In the genomic region with DNA sequence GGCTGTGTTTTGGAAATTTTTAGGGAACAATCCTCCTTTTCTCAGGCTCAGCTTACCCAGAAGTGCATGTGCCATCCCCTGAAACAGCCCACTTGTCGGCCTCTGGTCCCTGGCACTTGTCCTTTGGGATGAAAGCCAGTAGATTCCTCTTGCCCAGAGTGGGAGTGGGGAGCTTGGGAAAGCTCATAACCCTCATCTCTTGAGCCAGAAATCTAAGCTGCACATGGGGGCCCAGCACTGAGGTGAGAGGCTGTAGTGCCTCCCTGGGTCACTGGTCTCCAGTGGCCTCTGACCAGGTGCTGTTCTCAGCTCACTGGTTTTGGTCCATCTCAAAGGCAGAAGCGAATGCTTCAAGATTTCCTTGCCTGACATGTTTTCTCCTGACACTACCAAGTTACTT, we compare ENCODE assay signal across 2 cellular contexts.
TF ChIP-seq lines count a peak whose summit lies in the region.

No MANE protein-coding gene starts in this region.

TF ChIP-seq in SK-N-SH, 30 proteins besides CTCF, POLR2A, EP300 and RAD21 (continued from another document):
- TF ChIP-seq, protein P1, sequence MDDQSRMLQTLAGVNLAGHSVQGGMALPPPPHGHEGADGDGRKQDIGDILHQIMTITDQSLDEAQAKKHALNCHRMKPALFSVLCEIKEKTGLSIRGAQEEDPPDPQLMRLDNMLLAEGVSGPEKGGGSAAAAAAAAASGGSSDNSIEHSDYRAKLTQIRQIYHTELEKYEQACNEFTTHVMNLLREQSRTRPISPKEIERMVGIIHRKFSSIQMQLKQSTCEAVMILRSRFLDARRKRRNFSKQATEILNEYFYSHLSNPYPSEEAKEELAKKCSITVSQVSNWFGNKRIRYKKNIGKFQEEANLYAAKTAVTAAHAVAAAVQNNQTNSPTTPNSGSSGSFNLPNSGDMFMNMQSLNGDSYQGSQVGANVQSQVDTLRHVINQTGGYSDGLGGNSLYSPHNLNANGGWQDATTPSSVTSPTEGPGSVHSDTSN (IDR thresholded peaks at IDR 0.05) = no peak
- TF ChIP-seq TEAD4 (IDR thresholded peaks at IDR 0.05; ENCODE audit: borderline replicate concordance, insufficient read depth) (no peak), RXRA (IDR thresholded peaks at IDR 0.05; ENCODE audit: borderline replicate concordance, low read depth) (no peak), NRF1 (IDR thresholded peaks at IDR 0.05; ENCODE audit: low read depth, low read length) (no peak), POLR2AphosphoS5 (IDR thresholded peaks at IDR 0.05; ENCODE audit: low read depth, low read length) (no peak), TAF1 (IDR thresholded peaks at IDR 0.05; ENCODE audit: borderline replicate concordance, low read depth, low read length) (no peak), FOXJ3 (CRISPR knock-in tag; IDR thresholded peaks at IDR 0.05) (no peak), GABPA (IDR thresholded peaks at IDR 0.05; ENCODE audit: low read depth) (no peak), YY1 (IDR thresholded peaks at IDR 0.05; ENCODE audit: low read depth) (no peak), RCOR1 (IDR thresholded peaks at IDR 0.05; ENCODE audit: low read length) (no peak), ELF1 (IDR thresholded peaks at IDR 0.05) (no peak), MEF2A (IDR thresholded peaks at IDR 0.05; ENCODE audit: borderline replicate concordance, low read depth) (no peak)
- TF ChIP-seq, protein P2, sequence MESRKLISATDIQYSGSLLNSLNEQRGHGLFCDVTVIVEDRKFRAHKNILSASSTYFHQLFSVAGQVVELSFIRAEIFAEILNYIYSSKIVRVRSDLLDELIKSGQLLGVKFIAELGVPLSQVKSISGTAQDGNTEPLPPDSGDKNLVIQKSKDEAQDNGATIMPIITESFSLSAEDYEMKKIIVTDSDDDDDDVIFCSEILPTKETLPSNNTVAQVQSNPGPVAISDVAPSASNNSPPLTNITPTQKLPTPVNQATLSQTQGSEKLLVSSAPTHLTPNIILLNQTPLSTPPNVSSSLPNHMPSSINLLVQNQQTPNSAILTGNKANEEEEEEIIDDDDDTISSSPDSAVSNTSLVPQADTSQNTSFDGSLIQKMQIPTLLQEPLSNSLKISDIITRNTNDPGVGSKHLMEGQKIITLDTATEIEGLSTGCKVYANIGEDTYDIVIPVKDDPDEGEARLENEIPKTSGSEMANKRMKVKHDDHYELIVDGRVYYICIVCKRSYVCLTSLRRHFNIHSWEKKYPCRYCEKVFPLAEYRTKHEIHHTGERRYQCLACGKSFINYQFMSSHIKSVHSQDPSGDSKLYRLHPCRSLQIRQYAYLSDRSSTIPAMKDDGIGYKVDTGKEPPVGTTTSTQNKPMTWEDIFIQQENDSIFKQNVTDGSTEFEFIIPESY (IDR thresholded peaks at IDR 0.05; ENCODE audit: borderline replicate concordance, low read depth) = no peak
- TF ChIP-seq, protein P3, sequence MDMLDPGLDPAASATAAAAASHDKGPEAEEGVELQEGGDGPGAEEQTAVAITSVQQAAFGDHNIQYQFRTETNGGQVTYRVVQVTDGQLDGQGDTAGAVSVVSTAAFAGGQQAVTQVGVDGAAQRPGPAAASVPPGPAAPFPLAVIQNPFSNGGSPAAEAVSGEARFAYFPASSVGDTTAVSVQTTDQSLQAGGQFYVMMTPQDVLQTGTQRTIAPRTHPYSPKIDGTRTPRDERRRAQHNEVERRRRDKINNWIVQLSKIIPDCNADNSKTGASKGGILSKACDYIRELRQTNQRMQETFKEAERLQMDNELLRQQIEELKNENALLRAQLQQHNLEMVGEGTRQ (IDR thresholded peaks at IDR 0.05; ENCODE audit: borderline replicate concordance, low read depth, low read length) = no peak

TF ChIP-seq in SK-N-SH treated with all-trans-retinoic acid at 6 μM for 48 hours, 23 proteins besides CTCF, POLR2A, EP300 and RAD21 (continued from another document):
- TF ChIP-seq, protein P4, sequence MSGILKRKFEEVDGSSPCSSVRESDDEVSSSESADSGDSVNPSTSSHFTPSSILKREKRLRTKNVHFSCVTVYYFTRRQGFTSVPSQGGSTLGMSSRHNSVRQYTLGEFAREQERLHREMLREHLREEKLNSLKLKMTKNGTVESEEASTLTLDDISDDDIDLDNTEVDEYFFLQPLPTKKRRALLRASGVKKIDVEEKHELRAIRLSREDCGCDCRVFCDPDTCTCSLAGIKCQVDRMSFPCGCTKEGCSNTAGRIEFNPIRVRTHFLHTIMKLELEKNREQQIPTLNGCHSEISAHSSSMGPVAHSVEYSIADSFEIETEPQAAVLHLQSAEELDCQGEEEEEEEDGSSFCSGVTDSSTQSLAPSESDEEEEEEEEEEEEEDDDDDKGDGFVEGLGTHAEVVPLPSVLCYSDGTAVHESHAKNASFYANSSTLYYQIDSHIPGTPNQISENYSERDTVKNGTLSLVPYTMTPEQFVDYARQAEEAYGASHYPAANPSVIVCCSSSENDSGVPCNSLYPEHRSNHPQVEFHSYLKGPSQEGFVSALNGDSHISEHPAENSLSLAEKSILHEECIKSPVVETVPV (CRISPR knock-in tag; IDR thresholded peaks at IDR 0.05) = no peak
- TF ChIP-seq OSR1 (CRISPR knock-in tag; IDR thresholded peaks at IDR 0.05) = no peak
- TF ChIP-seq ARNTL (CRISPR knock-in tag; IDR thresholded peaks at IDR 0.05; ENCODE audit: borderline replicate concordance, low read depth) = no peak
- TF ChIP-seq, protein P5, sequence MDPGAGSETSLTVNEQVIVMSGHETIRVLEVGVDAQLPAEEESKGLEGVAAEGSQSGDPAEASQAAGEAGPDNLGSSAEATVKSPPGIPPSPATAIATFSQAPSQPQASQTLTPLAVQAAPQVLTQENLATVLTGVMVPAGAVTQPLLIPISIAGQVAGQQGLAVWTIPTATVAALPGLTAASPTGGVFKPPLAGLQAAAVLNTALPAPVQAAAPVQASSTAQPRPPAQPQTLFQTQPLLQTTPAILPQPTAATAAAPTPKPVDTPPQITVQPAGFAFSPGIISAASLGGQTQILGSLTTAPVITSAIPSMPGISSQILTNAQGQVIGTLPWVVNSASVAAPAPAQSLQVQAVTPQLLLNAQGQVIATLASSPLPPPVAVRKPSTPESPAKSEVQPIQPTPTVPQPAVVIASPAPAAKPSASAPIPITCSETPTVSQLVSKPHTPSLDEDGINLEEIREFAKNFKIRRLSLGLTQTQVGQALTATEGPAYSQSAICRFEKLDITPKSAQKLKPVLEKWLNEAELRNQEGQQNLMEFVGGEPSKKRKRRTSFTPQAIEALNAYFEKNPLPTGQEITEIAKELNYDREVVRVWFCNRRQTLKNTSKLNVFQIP (CRISPR knock-in tag; IDR thresholded peaks at IDR 0.05; ENCODE audit: borderline replicate concordance, low read depth) = no peak
- no peak for TF ChIP-seq ZC3H10 (CRISPR knock-in tag; IDR thresholded peaks at IDR 0.05)
- TF ChIP-seq, protein P6, sequence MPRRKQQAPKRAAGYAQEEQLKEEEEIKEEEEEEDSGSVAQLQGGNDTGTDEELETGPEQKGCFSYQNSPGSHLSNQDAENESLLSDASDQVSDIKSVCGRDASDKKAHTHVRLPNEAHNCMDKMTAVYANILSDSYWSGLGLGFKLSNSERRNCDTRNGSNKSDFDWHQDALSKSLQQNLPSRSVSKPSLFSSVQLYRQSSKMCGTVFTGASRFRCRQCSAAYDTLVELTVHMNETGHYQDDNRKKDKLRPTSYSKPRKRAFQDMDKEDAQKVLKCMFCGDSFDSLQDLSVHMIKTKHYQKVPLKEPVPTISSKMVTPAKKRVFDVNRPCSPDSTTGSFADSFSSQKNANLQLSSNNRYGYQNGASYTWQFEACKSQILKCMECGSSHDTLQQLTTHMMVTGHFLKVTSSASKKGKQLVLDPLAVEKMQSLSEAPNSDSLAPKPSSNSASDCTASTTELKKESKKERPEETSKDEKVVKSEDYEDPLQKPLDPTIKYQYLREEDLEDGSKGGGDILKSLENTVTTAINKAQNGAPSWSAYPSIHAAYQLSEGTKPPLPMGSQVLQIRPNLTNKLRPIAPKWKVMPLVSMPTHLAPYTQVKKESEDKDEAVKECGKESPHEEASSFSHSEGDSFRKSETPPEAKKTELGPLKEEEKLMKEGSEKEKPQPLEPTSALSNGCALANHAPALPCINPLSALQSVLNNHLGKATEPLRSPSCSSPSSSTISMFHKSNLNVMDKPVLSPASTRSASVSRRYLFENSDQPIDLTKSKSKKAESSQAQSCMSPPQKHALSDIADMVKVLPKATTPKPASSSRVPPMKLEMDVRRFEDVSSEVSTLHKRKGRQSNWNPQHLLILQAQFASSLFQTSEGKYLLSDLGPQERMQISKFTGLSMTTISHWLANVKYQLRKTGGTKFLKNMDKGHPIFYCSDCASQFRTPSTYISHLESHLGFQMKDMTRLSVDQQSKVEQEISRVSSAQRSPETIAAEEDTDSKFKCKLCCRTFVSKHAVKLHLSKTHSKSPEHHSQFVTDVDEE (CRISPR knock-in tag; IDR thresholded peaks at IDR 0.05) = no peak
- no peak for TF ChIP-seq PPARA (CRISPR knock-in tag; IDR thresholded peaks at IDR 0.05; ENCODE audit: borderline replicate concordance)
- TF ChIP-seq, protein P7, sequence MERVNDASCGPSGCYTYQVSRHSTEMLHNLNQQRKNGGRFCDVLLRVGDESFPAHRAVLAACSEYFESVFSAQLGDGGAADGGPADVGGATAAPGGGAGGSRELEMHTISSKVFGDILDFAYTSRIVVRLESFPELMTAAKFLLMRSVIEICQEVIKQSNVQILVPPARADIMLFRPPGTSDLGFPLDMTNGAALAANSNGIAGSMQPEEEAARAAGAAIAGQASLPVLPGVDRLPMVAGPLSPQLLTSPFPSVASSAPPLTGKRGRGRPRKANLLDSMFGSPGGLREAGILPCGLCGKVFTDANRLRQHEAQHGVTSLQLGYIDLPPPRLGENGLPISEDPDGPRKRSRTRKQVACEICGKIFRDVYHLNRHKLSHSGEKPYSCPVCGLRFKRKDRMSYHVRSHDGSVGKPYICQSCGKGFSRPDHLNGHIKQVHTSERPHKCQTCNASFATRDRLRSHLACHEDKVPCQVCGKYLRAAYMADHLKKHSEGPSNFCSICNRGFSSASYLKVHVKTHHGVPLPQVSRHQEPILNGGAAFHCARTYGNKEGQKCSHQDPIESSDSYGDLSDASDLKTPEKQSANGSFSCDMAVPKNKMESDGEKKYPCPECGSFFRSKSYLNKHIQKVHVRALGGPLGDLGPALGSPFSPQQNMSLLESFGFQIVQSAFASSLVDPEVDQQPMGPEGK (CRISPR knock-in tag; IDR thresholded peaks at IDR 0.05; ENCODE audit: borderline replicate concordance) = no peak
